Comparison of ENCODE assay signal across 28 cellular contexts in the genomic region with DNA sequence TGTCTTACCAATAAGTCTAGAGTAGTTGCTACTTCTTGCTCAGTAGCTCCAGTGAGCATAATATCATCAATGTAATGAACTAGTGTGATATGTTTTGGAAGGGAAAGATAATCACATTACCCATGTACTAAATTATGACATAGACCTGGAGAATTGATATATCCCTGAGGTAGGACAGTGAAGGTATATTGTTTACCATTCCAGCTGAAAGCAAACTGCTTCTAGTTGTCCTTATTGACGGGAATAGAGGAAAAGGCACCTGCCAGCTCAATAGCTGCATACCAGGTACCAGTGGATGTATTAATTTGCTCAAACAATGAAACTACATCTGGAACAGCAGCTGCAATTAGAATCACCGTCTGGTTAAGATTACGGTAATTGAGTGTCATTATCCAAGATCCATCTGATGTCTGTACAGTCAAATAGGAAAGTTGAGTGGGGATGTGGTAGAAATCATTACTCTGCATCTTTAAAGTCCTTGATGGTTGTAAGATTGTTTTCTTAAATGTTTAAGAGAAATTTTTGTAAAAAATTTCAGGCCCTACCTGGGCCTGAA.
"Had no signal": no experiment of that assay in that cellular context is flagged by ENCODE, and none has a peak within 500 bp of the region (broad histone marks: within the 10 kb centered on the region; RNA-seq: fewer than 3 reads in every experiment).

No MANE protein-coding gene starts in this region.

- H3K27ac ChIP-seq: adrenal gland, Peyer's patch, RWPE1, SJCRH30, VCaP had no signal

- H3K27me3 ChIP-seq: adrenal gland, MG63, Peyer's patch, SJCRH30 had no signal

- H3K27ac Mint-ChIP-seq: activated CD4-positive, alpha-beta memory T cell treated with anti-CD3 and anti-CD28 coated beads, Interleukin-2, amount 10 ng/mL, durations not matched to agents 7 days and 5 days; activated CD4-positive, alpha-beta T cell treated with anti-CD3 and anti-CD28 coated beads for 36 hours; activated naive CD4-positive, alpha-beta T cell treated with anti-CD3 and anti-CD28 coated beads, Interleukin-2, amount 10 ng/mL, durations not matched to agents 7 days and 5 days; activated naive CD8-positive, alpha-beta T cell treated with anti-CD3 and anti-CD28 coated beads for 36 hours; activated T-cell treated with anti-CD3 and anti-CD28 coated beads, Interleukin-2, amount 50 U/mL, for 72 hours; activated T-helper 2 cell treated with anti-CD3 and anti-CD28 coated beads, Interferon-gamma antibody, Interleukin-2, Interleukin-4, amounts not matched to agents 10 μg/mL and 5 μg/mL and 100 μg/mL, durations not matched to agents 14 hours and 24 hours and 36 hours; dendritic cell treated with granulocyte-macrophage colony-stimulating factor and Interleukin-4, amounts not matched to agents 40 ng/mL and 50 ng/mL, for 4 days; T-helper 17 cell had no signal

- H3K27me3 Mint-ChIP-seq: activated CD4-positive, alpha-beta memory T cell treated with anti-CD3 and anti-CD28 coated beads, Interleukin-2, amount 10 ng/mL, durations not matched to agents 7 days and 5 days; activated CD4-positive, alpha-beta T cell treated with anti-CD3 and anti-CD28 coated beads for 36 hours; activated naive CD8-positive, alpha-beta T cell treated with anti-CD3 and anti-CD28 coated beads for 36 hours; dendritic cell treated with granulocyte-macrophage colony-stimulating factor and Interleukin-4, amounts not matched to agents 40 ng/mL and 50 ng/mL, for 4 days; T-helper 17 cell had no signal

- H3K9me3 ChIP-seq: adrenal gland, MG63 had no signal

- ATAC-seq: activated CD4-positive, alpha-beta T cell treated with anti-CD3 and anti-CD28 coated beads for 36 hours; activated T-cell treated with anti-CD3 and anti-CD28 coated beads, Interleukin-2, amount 50 U/mL, for 72 hours; T-helper 17 cell had no signal

- H3K4me1 Mint-ChIP-seq: activated CD4-positive, alpha-beta memory T cell treated with anti-CD3 and anti-CD28 coated beads, Interleukin-2, amount 10 ng/mL, durations not matched to agents 7 days and 5 days; activated CD4-positive, alpha-beta T cell treated with anti-CD3 and anti-CD28 coated beads for 36 hours; activated naive CD4-positive, alpha-beta T cell treated with anti-CD3 and anti-CD28 coated beads, Interleukin-2, amount 10 ng/mL, durations not matched to agents 7 days and 5 days; activated naive CD8-positive, alpha-beta T cell treated with anti-CD3 and anti-CD28 coated beads for 36 hours; T-helper 17 cell had no signal

- H3K4me1 ChIP-seq: adrenal gland, Peyer's patch, SJCRH30 had no signal

- H3K4me3 ChIP-seq: adrenal gland, MG63, Peyer's patch, SJCRH30 had no signal

- H3K36me3 ChIP-seq: adrenal gland, MG63, Peyer's patch, SJCRH30 had no signal

- H3K36me3 Mint-ChIP-seq: activated naive CD4-positive, alpha-beta T cell treated with anti-CD3 and anti-CD28 coated beads, Interleukin-2, amount 10 ng/mL, durations not matched to agents 7 days and 5 days; activated naive CD8-positive, alpha-beta T cell treated with anti-CD3 and anti-CD28 coated beads for 36 hours had no signal

- H3K4me3 Mint-ChIP-seq: activated CD4-positive, alpha-beta memory T cell treated with anti-CD3 and anti-CD28 coated beads, Interleukin-2, amount 10 ng/mL, durations not matched to agents 7 days and 5 days; activated CD4-positive, alpha-beta T cell treated with anti-CD3 and anti-CD28 coated beads for 36 hours; activated naive CD4-positive, alpha-beta T cell treated with anti-CD3 and anti-CD28 coated beads, Interleukin-2, amount 10 ng/mL, durations not matched to agents 7 days and 5 days; activated naive CD8-positive, alpha-beta T cell treated with anti-CD3 and anti-CD28 coated beads for 36 hours; activated T-cell treated with anti-CD3 and anti-CD28 coated beads, Interleukin-2, amount 50 U/mL, for 72 hours; dendritic cell treated with granulocyte-macrophage colony-stimulating factor and Interleukin-4, amounts not matched to agents 40 ng/mL and 50 ng/mL, for 4 days; T-helper 17 cell had no signal

- DNase-seq: activated CD4-positive, alpha-beta memory T cell treated with anti-CD3 and anti-CD28 coated beads, Interleukin-2, amount 10 ng/mL, durations not matched to agents 7 days and 5 days; activated CD4-positive, alpha-beta T cell treated with anti-CD3 and anti-CD28 coated beads for 36 hours; activated CD4-positive, alpha-beta T cell treated with anti-CD3 and anti-CD28 coated beads, Interleukin-2, amount 50 U/mL, for 1 hour; activated CD8-positive, alpha-beta memory T cell treated with anti-CD3 and anti-CD28 coated beads, Interleukin-2, amount 50 U/mL, for 4 hours; activated gamma-delta T cell treated with Interleukin-2 at 50 U/mL for 16 hours; activated naive CD4-positive, alpha-beta T cell treated with anti-CD3 and anti-CD28 coated beads, Interleukin-2, amount 10 ng/mL, durations not matched to agents 7 days and 5 days; activated naive CD8-positive, alpha-beta T cell treated with anti-CD3 and anti-CD28 coated beads for 36 hours; activated T-cell treated with anti-CD3 and anti-CD28 coated beads, Interleukin-2, amount 50 U/mL, for 72 hours; adrenal gland; anterior cingulate cortex; cerebellar nuclear complex; MG63; MV-4-11; NCI-H1092 treated with DMSO at 0.1 percent for 48 hours; NCI-H1694 treated with DMSO at 0.1 percent for 48 hours; NCI-H2029 treated with DMSO at 0.1 percent for 48 hours; NCI-H226; NCI-H774; NK-92 treated with Interleukin-12 subunit alpha and Interleukin-12 subunit beta, amount 100 ng/mL, for 24 hours; Peyer's patch; Right ventricle myocardium superior; SJCRH30; T-helper 17 cell; T-helper 9 cell had no signal
